ENCODE assay signal across 8 cellular contexts in the genomic region with DNA sequence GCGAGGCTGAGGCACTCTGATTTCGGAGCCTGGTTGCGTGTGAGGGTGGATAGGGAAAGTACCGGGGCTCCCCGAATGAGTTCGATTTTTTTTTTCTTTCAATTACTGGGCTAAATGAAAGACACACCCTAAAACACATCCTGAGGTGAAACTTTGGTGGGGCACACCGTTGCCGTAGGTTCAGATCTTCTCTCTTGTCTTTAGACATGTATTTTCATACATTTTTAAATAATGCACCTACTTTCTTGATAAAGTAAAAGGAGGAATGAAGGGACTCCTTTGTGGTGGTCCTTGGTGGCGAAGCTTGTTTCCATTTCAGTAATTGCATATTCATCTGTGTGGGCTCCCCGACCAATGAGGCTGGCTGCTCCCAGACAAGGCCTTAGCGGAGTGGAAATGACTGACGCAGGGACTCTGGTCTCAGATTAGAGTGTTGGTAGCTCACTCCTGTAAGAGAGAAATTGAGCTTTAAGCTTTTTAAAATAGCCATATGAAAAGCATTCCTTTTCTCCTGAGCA. TPM values are rescaled to one million over a fixed set of nuclear protein-coding genes. Genes with fewer than 3 reads are reported as not detected.
DNase-seq lines count a peak whose midpoint lies in the region; ATAC-seq and TF ChIP-seq lines count a peak whose summit lies in the region.

No MANE protein-coding gene starts in this region.

- TF ChIP-seq CTCF in foreskin keratinocyte (conservative IDR thresholded peaks at IDR 0.05): no peak

- peaks cover 4% of the 10 kb centered on the region for H3K36me3 Mint-ChIP-seq in activated T-helper 1 cell treated with anti-CD3 and anti-CD28 coated beads, Interleukin-12 subunit alpha, Interleukin-12 subunit beta, Interleukin-2, Interleukin-4 antibody, amounts not matched to agents 30 ng/mL and 10 ng/mL and 1 ng/mL, durations not matched to agents 14 hours and 24 hours and 36 hours (ENCODE audit: low read depth)

- no peak for TF ChIP-seq POLR2A in erythroblast (IDR thresholded peaks at IDR 0.05; ENCODE audit: low read length)

- peaks cover 44% of the 10 kb centered on the region for H3K4me1 Mint-ChIP-seq in activated T-helper 1 cell treated with anti-CD3 and anti-CD28 coated beads, Interleukin-12 subunit alpha, Interleukin-12 subunit beta, Interleukin-2, Interleukin-4 antibody, amounts not matched to agents 30 ng/mL and 10 ng/mL and 1 ng/mL, durations not matched to agents 14 hours and 24 hours and 36 hours (ENCODE audit: low read depth)

- peak overlapping the region; percentile 95 for H3K4me3 Mint-ChIP-seq in activated T-helper 1 cell treated with anti-CD3 and anti-CD28 coated beads, Interleukin-12 subunit alpha, Interleukin-12 subunit beta, Interleukin-2, Interleukin-4 antibody, amounts not matched to agents 30 ng/mL and 10 ng/mL and 1 ng/mL, durations not matched to agents 14 hours and 24 hours and 36 hours

- ATAC-seq in HG02623 (IDR thresholded peaks at IDR 0.05; ENCODE audit: unreplicated experiment) (peak; percentile 8), foreskin keratinocyte (peak; percentile 41)

- H3K27ac Mint-ChIP-seq in activated T-helper 1 cell treated with anti-CD3 and anti-CD28 coated beads, Interleukin-12 subunit alpha, Interleukin-12 subunit beta, Interleukin-2, Interleukin-4 antibody, amounts not matched to agents 30 ng/mL and 10 ng/mL and 1 ng/mL, durations not matched to agents 14 hours and 24 hours and 36 hours: peak overlapping the region; percentile 99

- intact Hi-C loops in activated T-helper 1 cell treated with anti-CD3 and anti-CD28 coated beads, Interleukin-12 subunit alpha, Interleukin-12 subunit beta, Interleukin-2, Interleukin-4 antibody, amounts not matched to agents 30 ng/mL and 10 ng/mL and 1 ng/mL, durations not matched to agents 14 hours and 24 hours and 36 hours (cut with micrococcal nuclease): loop anchor here (1.0 to 2.0 kb wide), 6 partner anchors 13 to 208 kb away; a partner anchor contains a TSS

- H3K9me3 Mint-ChIP-seq in activated T-helper 1 cell treated with anti-CD3 and anti-CD28 coated beads, Interleukin-12 subunit alpha, Interleukin-12 subunit beta, Interleukin-2, Interleukin-4 antibody, amounts not matched to agents 30 ng/mL and 10 ng/mL and 1 ng/mL, durations not matched to agents 14 hours and 24 hours and 36 hours: no peaks in the 10 kb centered on the region

- no peaks in the 10 kb centered on the region for H3K27me3 ChIP-seq in foreskin keratinocyte

- H3K27ac ChIP-seq in foreskin keratinocyte: peak overlapping the region; percentile 96

- no peaks in the 10 kb centered on the region for H3K27me3 Mint-ChIP-seq in activated T-helper 1 cell treated with anti-CD3 and anti-CD28 coated beads, Interleukin-12 subunit alpha, Interleukin-12 subunit beta, Interleukin-2, Interleukin-4 antibody, amounts not matched to agents 30 ng/mL and 10 ng/mL and 1 ng/mL, durations not matched to agents 14 hours and 24 hours and 36 hours (ENCODE audit: insufficient read depth)

- H3K4me3 ChIP-seq in skeletal muscle cell (ENCODE audit: low read depth, low read length): peak overlapping the region; percentile 63

- peaks cover 24% of the 10 kb centered on the region for H3K4me1 ChIP-seq in foreskin keratinocyte

- peak; percentile 14 for DNase-seq in NCI-H1105 treated with DMSO at 0.1 percent for 48 hours (lab: John Stamatoyannopoulos, UW)
- no peak for DNase-seq in NCI-H1105 (lab: John Stamatoyannopoulos, UW)
- peak; percentile 37 for DNase-seq in NCI-H69 (lab: John Stamatoyannopoulos, UW)
- peak; percentile 76 for DNase-seq in activated T-helper 1 cell treated with anti-CD3 and anti-CD28 coated beads, Interleukin-12 subunit alpha, Interleukin-12 subunit beta, Interleukin-2, Interleukin-4 antibody, amounts not matched to agents 30 ng/mL and 10 ng/mL and 1 ng/mL, durations not matched to agents 14 hours and 24 hours and 36 hours (ENCODE audit: low spot score)
- DNase-seq in foreskin keratinocyte: peak in 1 of 2 donors; percentile 56
- no peak for DNase-seq in skeletal muscle cell (ENCODE audit: low read depth)
- DNase-seq in erythroblast (lab: John Stamatoyannopoulos, UW): no peak

RNA-seq across cellular contexts. Expression of a gene that starts 0.8 kb away (rescaled TPM):
- 52.3 and 53.6 TPM in 2 replicates for total RNA-seq in activated T-helper 1 cell treated with anti-CD3 and anti-CD28 coated beads, Interleukin-12 subunit alpha, Interleukin-12 subunit beta, Interleukin-2, Interleukin-4 antibody, amounts not matched to agents 30 ng/mL and 10 ng/mL and 1 ng/mL, durations not matched to agents 14 hours and 24 hours and 36 hours
- total RNA-seq in foreskin keratinocyte: 24.9 and 28.7 TPM in 2 replicates
- 11.1 and 11.8 TPM in 2 replicates for polyA plus RNA-seq in foreskin keratinocyte

Comparison
In these comparisons a context has a peak if more than half of its experiments do, and no peak if none do; other contexts are left out.
1. DNase-seq: peak in NCI-H1105 treated with DMSO at 0.1 percent for 48 hours (single experiment), NCI-H69 (single experiment) and activated T-helper 1 cell treated with anti-CD3 and anti-CD28 coated beads, Interleukin-12 subunit alpha, Interleukin-12 subunit beta, Interleukin-2, Interleukin-4 antibody, amounts not matched to agents 30 ng/mL and 10 ng/mL and 1 ng/mL, durations not matched to agents 14 hours and 24 hours and 36 hours (single experiment); none in NCI-H1105 (single experiment), skeletal muscle cell (single experiment) and erythroblast (0 of 2).